In the genomic region with DNA sequence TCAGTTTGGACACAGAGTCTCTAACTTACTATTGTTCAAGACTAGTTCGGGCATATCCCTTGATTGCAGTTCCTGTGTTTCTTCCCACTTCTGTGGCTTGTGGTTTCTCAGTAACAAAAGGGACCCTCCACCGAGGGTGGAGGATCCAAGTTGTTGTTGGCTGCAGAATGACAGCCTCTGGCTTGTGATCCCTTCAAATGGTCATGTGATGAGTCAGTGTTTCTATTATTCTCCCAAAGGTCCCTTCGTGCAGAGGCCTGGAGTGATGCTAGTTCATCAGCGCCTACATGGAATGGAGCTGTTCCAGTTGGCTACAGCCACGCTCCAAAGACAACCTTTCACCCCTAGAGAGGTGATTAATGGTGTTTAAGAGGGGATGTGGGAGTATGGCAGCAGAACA, we compare ENCODE assay signal across 8 cellular contexts. TPM values are rescaled to one million over a fixed set of nuclear protein-coding genes. Genes with fewer than 3 reads are reported as not detected.
DNase-seq lines count a peak whose midpoint lies in the region; ATAC-seq, FAIRE-seq and TF ChIP-seq lines count a peak whose summit lies in the region.

No MANE protein-coding gene starts in this region.

- peaks cover 11% of the 10 kb centered on the region for H3K4me1 Mint-ChIP-seq in mesothelial cell of epicardium

- intact Hi-C loops in posterior cingulate gyrus (cut with DNase I), result no loop called here

- ATAC-seq in HG03571 (IDR thresholded peaks at IDR 0.05; ENCODE audit: unreplicated experiment), result no peak

- no peak overlapping the region for H3K4me3 Mint-ChIP-seq in mesothelial cell of epicardium

- DNase-seq in AG10803 (ENCODE audit: low read depth) (peak; percentile 94), HTR-8/SVneo (ENCODE audit: insufficient read length, low spot score) (peak; percentile 53), caudate nucleus (lab: John Stamatoyannopoulos, UW) (peak in 3 of 61 donors; percentile 3 to 11 (median 8)), mesothelial cell of epicardium (ENCODE audit: low spot score in 2 of 2, unreplicated experiment in 2 of 2) (no peak), posterior cingulate gyrus (no peak), erythroblast (lab: John Stamatoyannopoulos, UW) (no peak), NK-92 (lab: John Stamatoyannopoulos, UW; ENCODE audit: unreplicated experiment) (no peak)

- H3K9me3 Mint-ChIP-seq in mesothelial cell of epicardium, result no peaks in the 10 kb centered on the region

- H3K27ac ChIP-seq in caudate nucleus (ENCODE audit: low read depth, low read length), result peak overlapping the region; percentile 61

- TF ChIP-seq POLR2A in erythroblast (IDR thresholded peaks at IDR 0.05; ENCODE audit: low read length), result no peak

- peak overlapping the region; percentile 32 for H3K27ac Mint-ChIP-seq in mesothelial cell of epicardium

- H3K27me3 Mint-ChIP-seq in mesothelial cell of epicardium (ENCODE audit: low read depth), result peaks cover 9% of the 10 kb centered on the region

- H3K36me3 Mint-ChIP-seq in mesothelial cell of epicardium, result peaks cover 34% of the 10 kb centered on the region

- no peak for FAIRE-seq in HTR-8/SVneo (lab: Jason Lieb, UNC)

- no peak overlapping the region for H3K4me3 ChIP-seq in AG10803 (ENCODE audit: low read length)

- no peak for TF ChIP-seq CTCF in AG10803 (conservative IDR thresholded peaks at IDR 0.05; ENCODE audit: low read length)
- no peak for TF ChIP-seq CTCF in mesothelial cell of epicardium (IDR thresholded peaks at IDR 0.05; ENCODE audit: unreplicated experiment)

RNA-seq across cellular contexts. Expression of gene VWCE, which starts 2.6 kb away (rescaled TPM):
- 6.2 to 8.7 TPM (median 8.2 TPM) in 3 replicates for total RNA-seq in mesothelial cell of epicardium

RNA-seq across cellular contexts. Expression of gene DDB1, which starts 35.2 kb away (rescaled TPM):
- 253 to 266 TPM (median 263 TPM) in 3 replicates for total RNA-seq in mesothelial cell of epicardium

RNA-seq across cellular contexts. Expression of gene TKFC, which starts 35.3 kb away (rescaled TPM):
- total RNA-seq in mesothelial cell of epicardium, result 74.0 to 83.6 TPM (median 75.8 TPM) in 3 replicates

RNA-seq across cellular contexts. Expression of gene PGA5, which starts 56.8 kb away (rescaled TPM):
- total RNA-seq in mesothelial cell of epicardium, result not detected in 3 replicates

Comparison
In these comparisons a context has a peak if more than half of its experiments do, and no peak if none do; other contexts are left out.
1. DNase-seq: peak in AG10803 (single experiment) and HTR-8/SVneo (single experiment); none in mesothelial cell of epicardium (0 of 2), posterior cingulate gyrus (0 of 10), erythroblast (0 of 2) and NK-92 (single experiment).